Comparison of ENCODE assay signal across 1 cellular context in genomic region chr12:131828671-131829350, GRCh38.
TF ChIP-seq lines count a peak whose summit lies in the region.

No MANE protein-coding gene starts in this region.

TF ChIP-seq in GM23338, 12 proteins besides CTCF, POLR2A, EP300 and RAD21 (continued from another document):
- TF ChIP-seq ZNF462 (CRISPR knock-in tag; IDR thresholded peaks at IDR 0.05) (no peak), NANOG (IDR thresholded peaks at IDR 0.05; ENCODE audit: borderline replicate concordance) (no peak)
